In the genomic region with DNA sequence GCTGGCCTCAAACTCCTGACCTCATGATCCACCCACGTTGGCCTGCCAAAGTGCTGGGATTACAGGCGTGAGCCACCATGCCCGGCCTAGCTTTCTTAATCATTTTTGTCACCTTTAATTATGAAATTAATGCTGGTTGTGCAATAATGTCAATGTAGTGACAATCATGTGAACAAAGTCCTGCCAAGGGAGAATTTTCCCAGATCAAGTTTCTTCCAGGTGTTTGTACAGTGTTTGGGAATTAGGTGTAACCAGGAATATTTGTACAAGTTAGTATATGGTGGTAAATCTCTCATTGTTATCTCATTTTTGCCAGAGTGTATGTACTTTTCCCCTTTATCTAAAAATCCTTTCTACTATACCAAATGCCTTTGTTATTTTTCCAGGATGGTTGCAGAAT, we compare ENCODE assay signal across 23 cellular contexts.
"Had no signal": no experiment of that assay in that cellular context is flagged by ENCODE, and none has a peak within 500 bp of the region (broad histone marks: within the 10 kb centered on the region; RNA-seq: fewer than 3 reads in every experiment).

No MANE protein-coding gene starts in this region.

- ATAC-seq: esophagus mucosa; gastrocnemius medialis; left lobe of liver; right cardiac atrium; stimulated activated naive B cell treated with anti-CD40 and anti-IgM and Interleukin-4, amounts not matched to agents 10 μg/mL and 1 μg/mL and 100 μg/mL, for 72 hours; upper lobe of right lung had no signal

- H3K27me3 ChIP-seq: gastrocnemius medialis, neural progenitor cell, suprapubic skin, transverse colon, upper lobe of right lung, uterus had no signal

- H3K4me1 ChIP-seq: gastrocnemius medialis, neural progenitor cell, prostate gland, suprapubic skin, upper lobe of right lung, uterus had no signal

- H3K36me3 ChIP-seq: prostate gland, uterus had no signal

- DNase-seq: effector CD8-positive, alpha-beta T cell; endodermal cell; foreskin fibroblast; gastrocnemius medialis; head of caudate nucleus; naive B cell; right cardiac atrium; stimulated activated CD4-positive, alpha-beta T cell treated with anti-CD3 and anti-CD28 coated beads, Interleukin-15, amount 100 ng/mL, for 24 hours; stimulated activated CD4-positive, alpha-beta T cell treated with anti-CD3 and anti-CD28 coated beads, Interleukin-2, amount 100 ng/mL, for 48 hours; stimulated activated naive B cell treated with anti-CD40 and anti-IgM and Interleukin-4, amounts not matched to agents 10 μg/mL and 1 μg/mL and 100 μg/mL, for 72 hours; transverse colon; upper lobe of right lung; uterus had no signal

- H3K27ac ChIP-seq: epithelial cell of prostate, gastrocnemius medialis, neural progenitor cell, prostate gland, skin epidermis, suprapubic skin, upper lobe of right lung, uterus had no signal

- H3K9me3 ChIP-seq: gastrocnemius medialis, prostate gland, suprapubic skin, transverse colon, upper lobe of right lung, uterus had no signal

- FAIRE-seq: colon, keratinocyte had no signal

- H3K4me3 ChIP-seq: gastrocnemius medialis, lung, neural progenitor cell, prostate gland, skin epidermis, suprapubic skin, transverse colon, upper lobe of right lung, uterus had no signal
